In the genomic region with DNA sequence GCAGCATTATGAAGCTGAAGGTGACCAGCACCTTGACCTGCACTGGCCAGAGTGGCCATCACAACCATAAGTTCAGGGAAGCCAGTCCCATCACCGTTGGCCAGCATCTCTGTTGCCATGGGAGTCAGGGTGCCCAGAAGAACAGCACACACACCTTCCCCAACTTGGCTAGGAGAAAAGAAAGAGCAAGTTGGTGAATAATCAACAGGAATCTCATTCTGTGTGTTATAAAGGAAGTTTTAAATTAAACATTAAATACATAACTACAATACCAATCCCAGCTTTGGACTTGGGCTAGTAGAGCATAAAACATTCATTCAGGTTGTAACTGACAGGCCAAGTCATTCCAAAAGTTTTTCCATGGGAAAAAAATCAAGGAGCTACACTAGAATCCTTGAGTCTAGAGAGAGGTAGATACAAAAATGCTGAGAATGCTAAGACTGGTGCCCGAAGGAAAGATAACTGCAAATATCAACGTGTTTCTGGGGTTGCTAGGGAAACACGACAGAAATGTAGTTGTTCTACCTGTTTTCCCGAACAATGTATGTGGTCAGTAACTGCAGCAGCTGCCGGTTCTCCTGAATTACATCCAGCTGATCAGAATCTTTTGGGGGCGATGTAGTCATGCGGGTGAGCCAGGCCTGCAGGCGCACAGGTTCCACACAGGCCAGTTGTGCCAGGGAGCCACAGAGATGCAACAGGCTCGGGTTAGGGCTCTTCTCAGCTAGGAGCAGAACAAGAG, we compare ENCODE assay signal across 3 cellular contexts.
TF ChIP-seq lines count a peak whose summit lies in the region.

No MANE protein-coding gene starts in this region.

TF ChIP-seq in HEK293, 187 proteins besides CTCF, POLR2A, EP300 and RAD21:
- TF ChIP-seq ZNF433 (tag by site-specific recombination; IDR thresholded peaks at IDR 0.05; ENCODE audit: low read depth), result no peak
- TF ChIP-seq SCRT2 (tag by site-specific recombination; IDR thresholded peaks at IDR 0.05), result 0 out of 2 replicates have a peak, but pooled peaks have one; percentile 11

TF ChIP-seq in WTC11, 78 proteins besides CTCF, POLR2A, EP300 and RAD21 (continues in another document):
- no peak for TF ChIP-seq NFYB (CRISPR knock-in tag; conservative IDR thresholded peaks at IDR 0.05; ENCODE audit: low read depth)
- TF ChIP-seq, protein P1, sequence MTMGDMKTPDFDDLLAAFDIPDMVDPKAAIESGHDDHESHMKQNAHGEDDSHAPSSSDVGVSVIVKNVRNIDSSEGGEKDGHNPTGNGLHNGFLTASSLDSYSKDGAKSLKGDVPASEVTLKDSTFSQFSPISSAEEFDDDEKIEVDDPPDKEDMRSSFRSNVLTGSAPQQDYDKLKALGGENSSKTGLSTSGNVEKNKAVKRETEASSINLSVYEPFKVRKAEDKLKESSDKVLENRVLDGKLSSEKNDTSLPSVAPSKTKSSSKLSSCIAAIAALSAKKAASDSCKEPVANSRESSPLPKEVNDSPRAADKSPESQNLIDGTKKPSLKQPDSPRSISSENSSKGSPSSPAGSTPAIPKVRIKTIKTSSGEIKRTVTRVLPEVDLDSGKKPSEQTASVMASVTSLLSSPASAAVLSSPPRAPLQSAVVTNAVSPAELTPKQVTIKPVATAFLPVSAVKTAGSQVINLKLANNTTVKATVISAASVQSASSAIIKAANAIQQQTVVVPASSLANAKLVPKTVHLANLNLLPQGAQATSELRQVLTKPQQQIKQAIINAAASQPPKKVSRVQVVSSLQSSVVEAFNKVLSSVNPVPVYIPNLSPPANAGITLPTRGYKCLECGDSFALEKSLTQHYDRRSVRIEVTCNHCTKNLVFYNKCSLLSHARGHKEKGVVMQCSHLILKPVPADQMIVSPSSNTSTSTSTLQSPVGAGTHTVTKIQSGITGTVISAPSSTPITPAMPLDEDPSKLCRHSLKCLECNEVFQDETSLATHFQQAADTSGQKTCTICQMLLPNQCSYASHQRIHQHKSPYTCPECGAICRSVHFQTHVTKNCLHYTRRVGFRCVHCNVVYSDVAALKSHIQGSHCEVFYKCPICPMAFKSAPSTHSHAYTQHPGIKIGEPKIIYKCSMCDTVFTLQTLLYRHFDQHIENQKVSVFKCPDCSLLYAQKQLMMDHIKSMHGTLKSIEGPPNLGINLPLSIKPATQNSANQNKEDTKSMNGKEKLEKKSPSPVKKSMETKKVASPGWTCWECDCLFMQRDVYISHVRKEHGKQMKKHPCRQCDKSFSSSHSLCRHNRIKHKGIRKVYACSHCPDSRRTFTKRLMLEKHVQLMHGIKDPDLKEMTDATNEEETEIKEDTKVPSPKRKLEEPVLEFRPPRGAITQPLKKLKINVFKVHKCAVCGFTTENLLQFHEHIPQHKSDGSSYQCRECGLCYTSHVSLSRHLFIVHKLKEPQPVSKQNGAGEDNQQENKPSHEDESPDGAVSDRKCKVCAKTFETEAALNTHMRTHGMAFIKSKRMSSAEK (CRISPR knock-in tag; IDR thresholded peaks at IDR 0.05; ENCODE audit: borderline replicate concordance), result no peak
- TF ChIP-seq ATF1 (CRISPR knock-in tag; IDR thresholded peaks at IDR 0.05), result no peak
- no peak for TF ChIP-seq SOX15 (CRISPR knock-in tag; IDR thresholded peaks at IDR 0.05)
- TF ChIP-seq, protein P2, sequence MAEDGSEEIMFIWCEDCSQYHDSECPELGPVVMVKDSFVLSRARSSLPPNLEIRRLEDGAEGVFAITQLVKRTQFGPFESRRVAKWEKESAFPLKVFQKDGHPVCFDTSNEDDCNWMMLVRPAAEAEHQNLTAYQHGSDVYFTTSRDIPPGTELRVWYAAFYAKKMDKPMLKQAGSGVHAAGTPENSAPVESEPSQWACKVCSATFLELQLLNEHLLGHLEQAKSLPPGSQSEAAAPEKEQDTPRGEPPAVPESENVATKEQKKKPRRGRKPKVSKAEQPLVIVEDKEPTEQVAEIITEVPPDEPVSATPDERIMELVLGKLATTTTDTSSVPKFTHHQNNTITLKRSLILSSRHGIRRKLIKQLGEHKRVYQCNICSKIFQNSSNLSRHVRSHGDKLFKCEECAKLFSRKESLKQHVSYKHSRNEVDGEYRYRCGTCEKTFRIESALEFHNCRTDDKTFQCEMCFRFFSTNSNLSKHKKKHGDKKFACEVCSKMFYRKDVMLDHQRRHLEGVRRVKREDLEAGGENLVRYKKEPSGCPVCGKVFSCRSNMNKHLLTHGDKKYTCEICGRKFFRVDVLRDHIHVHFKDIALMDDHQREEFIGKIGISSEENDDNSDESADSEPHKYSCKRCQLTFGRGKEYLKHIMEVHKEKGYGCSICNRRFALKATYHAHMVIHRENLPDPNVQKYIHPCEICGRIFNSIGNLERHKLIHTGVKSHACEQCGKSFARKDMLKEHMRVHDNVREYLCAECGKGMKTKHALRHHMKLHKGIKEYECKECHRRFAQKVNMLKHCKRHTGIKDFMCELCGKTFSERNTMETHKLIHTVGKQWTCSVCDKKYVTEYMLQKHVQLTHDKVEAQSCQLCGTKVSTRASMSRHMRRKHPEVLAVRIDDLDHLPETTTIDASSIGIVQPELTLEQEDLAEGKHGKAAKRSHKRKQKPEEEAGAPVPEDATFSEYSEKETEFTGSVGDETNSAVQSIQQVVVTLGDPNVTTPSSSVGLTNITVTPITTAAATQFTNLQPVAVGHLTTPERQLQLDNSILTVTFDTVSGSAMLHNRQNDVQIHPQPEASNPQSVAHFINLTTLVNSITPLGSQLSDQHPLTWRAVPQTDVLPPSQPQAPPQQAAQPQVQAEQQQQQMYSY (CRISPR knock-in tag; IDR thresholded peaks at IDR 0.05), result no peak
- TF ChIP-seq ESRRA (CRISPR knock-in tag; IDR thresholded peaks at IDR 0.05; ENCODE audit: borderline replicate concordance), result no peak
- no peak for TF ChIP-seq SMAD4 (CRISPR knock-in tag; IDR thresholded peaks at IDR 0.05)
- TF ChIP-seq, protein P3, sequence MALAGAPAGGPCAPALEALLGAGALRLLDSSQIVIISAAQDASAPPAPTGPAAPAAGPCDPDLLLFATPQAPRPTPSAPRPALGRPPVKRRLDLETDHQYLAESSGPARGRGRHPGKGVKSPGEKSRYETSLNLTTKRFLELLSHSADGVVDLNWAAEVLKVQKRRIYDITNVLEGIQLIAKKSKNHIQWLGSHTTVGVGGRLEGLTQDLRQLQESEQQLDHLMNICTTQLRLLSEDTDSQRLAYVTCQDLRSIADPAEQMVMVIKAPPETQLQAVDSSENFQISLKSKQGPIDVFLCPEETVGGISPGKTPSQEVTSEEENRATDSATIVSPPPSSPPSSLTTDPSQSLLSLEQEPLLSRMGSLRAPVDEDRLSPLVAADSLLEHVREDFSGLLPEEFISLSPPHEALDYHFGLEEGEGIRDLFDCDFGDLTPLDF (CRISPR knock-in tag; IDR thresholded peaks at IDR 0.05), result no peak
- TF ChIP-seq NR1H2 (CRISPR knock-in tag; IDR thresholded peaks at IDR 0.05), result no peak
- TF ChIP-seq, protein P4, sequence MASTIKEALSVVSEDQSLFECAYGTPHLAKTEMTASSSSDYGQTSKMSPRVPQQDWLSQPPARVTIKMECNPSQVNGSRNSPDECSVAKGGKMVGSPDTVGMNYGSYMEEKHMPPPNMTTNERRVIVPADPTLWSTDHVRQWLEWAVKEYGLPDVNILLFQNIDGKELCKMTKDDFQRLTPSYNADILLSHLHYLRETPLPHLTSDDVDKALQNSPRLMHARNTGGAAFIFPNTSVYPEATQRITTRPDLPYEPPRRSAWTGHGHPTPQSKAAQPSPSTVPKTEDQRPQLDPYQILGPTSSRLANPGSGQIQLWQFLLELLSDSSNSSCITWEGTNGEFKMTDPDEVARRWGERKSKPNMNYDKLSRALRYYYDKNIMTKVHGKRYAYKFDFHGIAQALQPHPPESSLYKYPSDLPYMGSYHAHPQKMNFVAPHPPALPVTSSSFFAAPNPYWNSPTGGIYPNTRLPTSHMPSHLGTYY (CRISPR knock-in tag; IDR thresholded peaks at IDR 0.05), result no peak
- TF ChIP-seq ZNF121 (CRISPR knock-in tag; IDR thresholded peaks at IDR 0.05), result no peak

TF ChIP-seq in GM23338, 12 proteins besides CTCF, POLR2A, EP300 and RAD21:
- TF ChIP-seq NANOG (IDR thresholded peaks at IDR 0.05; ENCODE audit: borderline replicate concordance) (no peak), CREB1 (CRISPR knock-in tag; IDR thresholded peaks at IDR 0.05; ENCODE audit: low read depth) (no peak), ZNF331 (CRISPR knock-in tag; IDR thresholded peaks at IDR 0.05; ENCODE audit: low read depth) (no peak), STAT1 (IDR thresholded peaks at IDR 0.05; ENCODE audit: unreplicated experiment) (no peak), JUNB (IDR thresholded peaks at IDR 0.05; ENCODE audit: unreplicated experiment) (no peak), POLR2AphosphoS5 (IDR thresholded peaks at IDR 0.05; ENCODE audit: low read depth) (no peak), EZH2phosphoT487 (IDR thresholded peaks at IDR 0.05; ENCODE audit: unreplicated experiment) (no peak), ZNF114 (CRISPR knock-in tag; IDR thresholded peaks at IDR 0.05) (no peak), EZH2 (IDR thresholded peaks at IDR 0.05; ENCODE audit: low read depth, unreplicated experiment) (no peak)
- TF ChIP-seq, protein P5, sequence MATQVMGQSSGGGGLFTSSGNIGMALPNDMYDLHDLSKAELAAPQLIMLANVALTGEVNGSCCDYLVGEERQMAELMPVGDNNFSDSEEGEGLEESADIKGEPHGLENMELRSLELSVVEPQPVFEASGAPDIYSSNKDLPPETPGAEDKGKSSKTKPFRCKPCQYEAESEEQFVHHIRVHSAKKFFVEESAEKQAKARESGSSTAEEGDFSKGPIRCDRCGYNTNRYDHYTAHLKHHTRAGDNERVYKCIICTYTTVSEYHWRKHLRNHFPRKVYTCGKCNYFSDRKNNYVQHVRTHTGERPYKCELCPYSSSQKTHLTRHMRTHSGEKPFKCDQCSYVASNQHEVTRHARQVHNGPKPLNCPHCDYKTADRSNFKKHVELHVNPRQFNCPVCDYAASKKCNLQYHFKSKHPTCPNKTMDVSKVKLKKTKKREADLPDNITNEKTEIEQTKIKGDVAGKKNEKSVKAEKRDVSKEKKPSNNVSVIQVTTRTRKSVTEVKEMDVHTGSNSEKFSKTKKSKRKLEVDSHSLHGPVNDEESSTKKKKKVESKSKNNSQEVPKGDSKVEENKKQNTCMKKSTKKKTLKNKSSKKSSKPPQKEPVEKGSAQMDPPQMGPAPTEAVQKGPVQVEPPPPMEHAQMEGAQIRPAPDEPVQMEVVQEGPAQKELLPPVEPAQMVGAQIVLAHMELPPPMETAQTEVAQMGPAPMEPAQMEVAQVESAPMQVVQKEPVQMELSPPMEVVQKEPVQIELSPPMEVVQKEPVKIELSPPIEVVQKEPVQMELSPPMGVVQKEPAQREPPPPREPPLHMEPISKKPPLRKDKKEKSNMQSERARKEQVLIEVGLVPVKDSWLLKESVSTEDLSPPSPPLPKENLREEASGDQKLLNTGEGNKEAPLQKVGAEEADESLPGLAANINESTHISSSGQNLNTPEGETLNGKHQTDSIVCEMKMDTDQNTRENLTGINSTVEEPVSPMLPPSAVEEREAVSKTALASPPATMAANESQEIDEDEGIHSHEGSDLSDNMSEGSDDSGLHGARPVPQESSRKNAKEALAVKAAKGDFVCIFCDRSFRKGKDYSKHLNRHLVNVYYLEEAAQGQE (IDR thresholded peaks at IDR 0.05; ENCODE audit: unreplicated experiment), result no peak
- TF ChIP-seq, protein P6, sequence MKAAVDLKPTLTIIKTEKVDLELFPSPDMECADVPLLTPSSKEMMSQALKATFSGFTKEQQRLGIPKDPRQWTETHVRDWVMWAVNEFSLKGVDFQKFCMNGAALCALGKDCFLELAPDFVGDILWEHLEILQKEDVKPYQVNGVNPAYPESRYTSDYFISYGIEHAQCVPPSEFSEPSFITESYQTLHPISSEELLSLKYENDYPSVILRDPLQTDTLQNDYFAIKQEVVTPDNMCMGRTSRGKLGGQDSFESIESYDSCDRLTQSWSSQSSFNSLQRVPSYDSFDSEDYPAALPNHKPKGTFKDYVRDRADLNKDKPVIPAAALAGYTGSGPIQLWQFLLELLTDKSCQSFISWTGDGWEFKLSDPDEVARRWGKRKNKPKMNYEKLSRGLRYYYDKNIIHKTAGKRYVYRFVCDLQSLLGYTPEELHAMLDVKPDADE (IDR thresholded peaks at IDR 0.05), result no peak
- TF ChIP-seq, protein P7, sequence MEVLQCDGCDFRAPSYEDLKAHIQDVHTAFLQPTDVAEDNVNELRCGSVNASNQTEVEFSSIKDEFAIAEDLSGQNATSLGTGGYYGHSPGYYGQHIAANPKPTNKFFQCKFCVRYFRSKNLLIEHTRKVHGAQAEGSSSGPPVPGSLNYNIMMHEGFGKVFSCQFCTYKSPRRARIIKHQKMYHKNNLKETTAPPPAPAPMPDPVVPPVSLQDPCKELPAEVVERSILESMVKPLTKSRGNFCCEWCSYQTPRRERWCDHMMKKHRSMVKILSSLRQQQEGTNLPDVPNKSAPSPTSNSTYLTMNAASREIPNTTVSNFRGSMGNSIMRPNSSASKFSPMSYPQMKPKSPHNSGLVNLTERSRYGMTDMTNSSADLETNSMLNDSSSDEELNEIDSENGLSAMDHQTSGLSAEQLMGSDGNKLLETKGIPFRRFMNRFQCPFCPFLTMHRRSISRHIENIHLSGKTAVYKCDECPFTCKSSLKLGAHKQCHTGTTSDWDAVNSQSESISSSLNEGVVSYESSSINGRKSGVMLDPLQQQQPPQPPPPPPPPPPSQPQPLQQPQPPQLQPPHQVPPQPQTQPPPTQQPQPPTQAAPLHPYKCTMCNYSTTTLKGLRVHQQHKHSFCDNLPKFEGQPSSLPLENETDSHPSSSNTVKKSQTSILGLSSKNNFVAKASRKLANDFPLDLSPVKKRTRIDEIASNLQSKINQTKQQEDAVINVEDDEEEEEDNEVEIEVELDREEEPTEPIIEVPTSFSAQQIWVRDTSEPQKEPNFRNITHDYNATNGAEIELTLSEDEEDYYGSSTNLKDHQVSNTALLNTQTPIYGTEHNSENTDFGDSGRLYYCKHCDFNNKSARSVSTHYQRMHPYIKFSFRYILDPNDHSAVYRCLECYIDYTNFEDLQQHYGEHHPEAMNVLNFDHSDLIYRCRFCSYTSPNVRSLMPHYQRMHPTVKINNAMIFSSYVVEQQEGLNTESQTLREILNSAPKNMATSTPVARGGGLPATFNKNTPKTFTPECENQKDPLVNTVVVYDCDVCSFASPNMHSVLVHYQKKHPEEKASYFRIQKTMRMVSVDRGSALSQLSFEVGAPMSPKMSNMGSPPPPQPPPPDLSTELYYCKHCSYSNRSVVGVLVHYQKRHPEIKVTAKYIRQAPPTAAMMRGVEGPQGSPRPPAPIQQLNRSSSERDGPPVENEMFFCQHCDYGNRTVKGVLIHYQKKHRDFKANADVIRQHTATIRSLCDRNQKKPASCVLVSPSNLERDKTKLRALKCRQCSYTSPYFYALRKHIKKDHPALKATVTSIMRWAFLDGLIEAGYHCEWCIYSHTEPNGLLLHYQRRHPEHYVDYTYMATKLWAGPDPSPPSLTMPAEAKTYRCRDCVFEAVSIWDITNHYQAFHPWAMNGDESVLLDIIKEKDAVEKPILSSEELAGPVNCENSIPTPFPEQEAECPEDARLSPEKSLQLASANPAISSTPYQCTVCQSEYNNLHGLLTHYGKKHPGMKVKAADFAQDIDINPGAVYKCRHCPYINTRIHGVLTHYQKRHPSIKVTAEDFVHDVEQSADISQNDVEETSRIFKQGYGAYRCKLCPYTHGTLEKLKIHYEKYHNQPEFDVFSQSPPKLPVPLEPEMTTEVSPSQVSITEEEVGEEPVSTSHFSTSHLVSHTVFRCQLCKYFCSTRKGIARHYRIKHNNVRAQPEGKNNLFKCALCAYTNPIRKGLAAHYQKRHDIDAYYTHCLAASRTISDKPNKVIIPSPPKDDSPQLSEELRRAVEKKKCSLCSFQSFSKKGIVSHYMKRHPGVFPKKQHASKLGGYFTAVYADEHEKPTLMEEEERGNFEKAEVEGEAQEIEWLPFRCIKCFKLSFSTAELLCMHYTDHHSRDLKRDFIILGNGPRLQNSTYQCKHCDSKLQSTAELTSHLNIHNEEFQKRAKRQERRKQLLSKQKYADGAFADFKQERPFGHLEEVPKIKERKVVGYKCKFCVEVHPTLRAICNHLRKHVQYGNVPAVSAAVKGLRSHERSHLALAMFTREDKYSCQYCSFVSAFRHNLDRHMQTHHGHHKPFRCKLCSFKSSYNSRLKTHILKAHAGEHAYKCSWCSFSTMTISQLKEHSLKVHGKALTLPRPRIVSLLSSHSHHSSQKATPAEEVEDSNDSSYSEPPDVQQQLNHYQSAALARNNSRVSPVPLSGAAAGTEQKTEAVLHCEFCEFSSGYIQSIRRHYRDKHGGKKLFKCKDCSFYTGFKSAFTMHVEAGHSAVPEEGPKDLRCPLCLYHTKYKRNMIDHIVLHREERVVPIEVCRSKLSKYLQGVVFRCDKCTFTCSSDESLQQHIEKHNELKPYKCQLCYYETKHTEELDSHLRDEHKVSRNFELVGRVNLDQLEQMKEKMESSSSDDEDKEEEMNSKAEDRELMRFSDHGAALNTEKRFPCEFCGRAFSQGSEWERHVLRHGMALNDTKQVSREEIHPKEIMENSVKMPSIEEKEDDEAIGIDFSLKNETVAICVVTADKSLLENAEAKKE (CRISPR knock-in tag; IDR thresholded peaks at IDR 0.05), result no peak
